9 cellular contexts compared by ENCODE assay signal in genomic region chr5:89457411-89458329, GRCh38.
DNase-seq lines count a peak whose midpoint lies in the region; ATAC-seq and TF ChIP-seq lines count a peak whose summit lies in the region.
"Had no signal": no experiment of that assay in that cellular context is flagged by ENCODE, and none has a peak within 500 bp of the region (broad histone marks: within the 10 kb centered on the region; RNA-seq: fewer than 3 reads in every experiment).

No MANE protein-coding gene starts in this region.

- no peaks in the 10 kb centered on the region for H3K27me3 ChIP-seq in PC-3 (ENCODE audit: low read length)

- DNase-seq in GM04504 (ENCODE audit: low read depth) = peak; percentile 28
- peak; percentile 90 for DNase-seq in PC-3
- peak; percentile 80 for DNase-seq in fibroblast of gingiva (ENCODE audit: low read depth)
- peak; percentile 91 for DNase-seq in renal cortical epithelial cell (ENCODE audit: low read depth)
- DNase-seq in activated CD4-positive, alpha-beta T cell treated with anti-CD3 and anti-CD28 coated beads for 36 hours = no peak
- no peak for DNase-seq in activated CD4-positive, alpha-beta T cell treated with anti-CD3 and anti-CD28 coated beads, Interleukin-2, amount 50 U/mL, for 48 hours
- DNase-seq: stimulated activated CD4-positive, alpha-beta T cell treated with anti-CD3 and anti-CD28 coated beads, Interleukin-15, amount 100 ng/mL, for 24 hours had no signal

- H3K4me1 ChIP-seq in PC-3 (ENCODE audit: insufficient read depth, low read length) = peaks cover 19% of the 10 kb centered on the region

- H3K9ac ChIP-seq in PC-3 (ENCODE audit: low read length) = peak overlapping the region; percentile 48

- no peaks in the 10 kb centered on the region for H3F3A ChIP-seq in PC-3 (ENCODE audit: low read length, unreplicated experiment)

- no peak overlapping the region for H3K4me3 ChIP-seq in PC-3 (ENCODE audit: low read length)

- intact Hi-C loops in PC-3 (cut with micrococcal nuclease) = loop anchor here (1.0 to 5.0 kb wide), 3 partner anchors 74 to 240 kb away; no protein-coding TSS in a partner anchor
- intact Hi-C loops in activated CD4-positive, alpha-beta T cell treated with anti-CD3 and anti-CD28 coated beads for 36 hours (cut with DNase I, micrococcal nuclease) = no loop called here

- no peak overlapping the region for H3K4me3 Mint-ChIP-seq in activated CD4-positive, alpha-beta T cell treated with anti-CD3 and anti-CD28 coated beads for 36 hours

- no peaks in the 10 kb centered on the region for H3K36me3 ChIP-seq in PC-3 (ENCODE audit: low read depth, low read length)

- ATAC-seq in PC-3 (peak; percentile 98), GM18870 (IDR thresholded peaks at IDR 0.05; ENCODE audit: unreplicated experiment) (no peak), HG03469 (IDR thresholded peaks at IDR 0.05; ENCODE audit: unreplicated experiment) (no peak)
- ATAC-seq in activated CD4-positive, alpha-beta T cell treated with anti-CD3 and anti-CD28 coated beads for 36 hours = no peak

- no peak for TF ChIP-seq CTCF in PC-3 (conservative IDR thresholded peaks at IDR 0.05; ENCODE audit: low read depth, low read length)

- peaks cover 2% of the 10 kb centered on the region for H3K27me3 Mint-ChIP-seq in activated CD4-positive, alpha-beta T cell treated with anti-CD3 and anti-CD28 coated beads for 36 hours

- no peaks in the 10 kb centered on the region for H3K9me3 Mint-ChIP-seq in activated CD4-positive, alpha-beta T cell treated with anti-CD3 and anti-CD28 coated beads for 36 hours (ENCODE audit: low read depth)

- POLR2A ChIA-PET in PC-3 (lab: Charles Lee; ENCODE audit: unreplicated experiment) = interaction anchor here (0.5 kb wide), 1 partner anchor 756 kb away, joined by 4 read pairs; no protein-coding TSS in a partner anchor
- POLR2A ChIA-PET in activated CD4-positive, alpha-beta T cell treated with anti-CD3 and anti-CD28 coated beads for 36 hours (lab: Charles Lee) = no interaction called here

- CTCF ChIA-PET in PC-3 (lab: Charles Lee) = interaction anchor here (1.1 kb wide), 1 partner anchor 272 kb away, joined by 4 read pairs; no protein-coding TSS in a partner anchor
- CTCF ChIA-PET in activated CD4-positive, alpha-beta T cell treated with anti-CD3 and anti-CD28 coated beads for 36 hours (lab: Charles Lee) = no interaction called here

- no peaks in the 10 kb centered on the region for H3K79me2 ChIP-seq in PC-3 (ENCODE audit: low read length)

- peak overlapping the region; percentile 34 for H3K4me2 ChIP-seq in PC-3 (ENCODE audit: low read length)

- no peak overlapping the region for H3K27ac Mint-ChIP-seq in activated CD4-positive, alpha-beta T cell treated with anti-CD3 and anti-CD28 coated beads for 36 hours

- H3K9me3 ChIP-seq in PC-3 (ENCODE audit: low read length) = no peaks in the 10 kb centered on the region

- no peaks in the 10 kb centered on the region for H3K4me1 Mint-ChIP-seq in activated CD4-positive, alpha-beta T cell treated with anti-CD3 and anti-CD28 coated beads for 36 hours

- H3K36me3 Mint-ChIP-seq in activated CD4-positive, alpha-beta T cell treated with anti-CD3 and anti-CD28 coated beads for 36 hours (ENCODE audit: low read depth) = no peaks in the 10 kb centered on the region

- no peaks in the 10 kb centered on the region for H4K20me1 ChIP-seq in PC-3 (ENCODE audit: low read length)

- peak overlapping the region; percentile 89 for H3K27ac ChIP-seq in PC-3 (ENCODE audit: low read length)

- H3K9me2 ChIP-seq in PC-3 (replicated peaks; ENCODE audit: low read length) = no peaks in the 10 kb centered on the region

- no TSS peak for BruUV-seq in PC-3 (replicated peaks; lab: Mats Ljungman, UMichigan)

- peak overlapping the region; percentile 54 for H2AFZ ChIP-seq in PC-3 (ENCODE audit: low read length)

Comparison
In these comparisons a context has a peak if more than half of its experiments do, and no peak if none do; other contexts are left out.
1. DNase-seq: peak in GM04504 (single experiment), PC-3 (single experiment), fibroblast of gingiva (single experiment) and renal cortical epithelial cell (single experiment); none in activated CD4-positive, alpha-beta T cell treated with anti-CD3 and anti-CD28 coated beads for 36 hours (single experiment) and activated CD4-positive, alpha-beta T cell treated with anti-CD3 and anti-CD28 coated beads, Interleukin-2, amount 50 U/mL, for 48 hours (0 of 2).